In the genomic region with DNA sequence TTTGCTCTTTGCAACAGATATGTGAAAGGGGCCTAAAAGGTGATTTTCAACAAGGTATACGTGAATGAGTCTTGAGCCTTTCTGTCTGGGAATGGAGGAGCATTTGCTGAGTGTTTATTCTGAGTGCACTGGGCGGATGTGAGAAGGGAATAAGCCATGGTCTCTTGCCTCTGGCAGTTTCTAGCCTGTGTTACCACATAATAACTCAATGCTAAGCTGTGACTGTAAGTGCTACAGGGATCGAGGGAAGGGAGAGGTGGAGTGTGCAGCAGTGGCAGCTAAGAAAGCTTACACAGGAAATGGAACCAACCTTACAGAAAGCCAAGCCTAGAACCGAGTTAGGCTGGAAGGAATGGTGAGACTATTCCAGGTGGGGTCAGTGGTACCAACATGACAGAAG, we compare ENCODE assay signal across 20 cellular contexts.
"Had no signal": no experiment of that assay in that cellular context is flagged by ENCODE, and none has a peak within 500 bp of the region (broad histone marks: within the 10 kb centered on the region; RNA-seq: fewer than 3 reads in every experiment).

No MANE protein-coding gene starts in this region.

- H3K27me3 Mint-ChIP-seq: central memory CD8-positive, alpha-beta T cell; stimulated activated memory B cell treated with anti-CD40 and anti-IgM and Interleukin-4, amounts not matched to agents 10 μg/mL and 1 μg/mL and 100 μg/mL, for 72 hours had no signal

- H3K4me3 Mint-ChIP-seq: activated naive CD4-positive, alpha-beta T cell treated with anti-CD3 and anti-CD28 coated beads, Interleukin-2, amount 50 U/mL, for 24 hours; central memory CD8-positive, alpha-beta T cell; memory B cell; neural progenitor cell; stimulated activated memory B cell treated with anti-CD40 and anti-IgM and Interleukin-4, amounts not matched to agents 10 μg/mL and 1 μg/mL and 100 μg/mL, for 72 hours; T-helper 2 cell treated with Interferon-gamma antibody and Interleukin-4, amounts not matched to agents 5 μg/mL and 100 μg/mL, for 36 hours had no signal

- H3K9me3 Mint-ChIP-seq: central memory CD8-positive, alpha-beta T cell; memory B cell; stimulated activated memory B cell treated with anti-CD40 and anti-IgM and Interleukin-4, amounts not matched to agents 10 μg/mL and 1 μg/mL and 100 μg/mL, for 72 hours; T-helper 2 cell treated with Interferon-gamma antibody and Interleukin-4, amounts not matched to agents 5 μg/mL and 100 μg/mL, for 36 hours had no signal

- DNase-seq: activated CD4-positive, alpha-beta T cell treated with anti-CD3 and anti-CD28 coated beads for 1 hour; activated CD4-positive, alpha-beta T cell treated with anti-CD3 and anti-CD28 coated beads, Interleukin-2, amount 50 U/mL, for 1 hour; activated gamma-delta T cell treated with Interleukin-2 at 50 U/mL for 16 hours; activated T-cell treated with anti-CD3 and anti-CD28 coated beads, Interleukin-2, amount 50 U/mL, for 1 hour; effector memory CD4-positive, alpha-beta T cell; hippocampal formation; mucosa of descending colon; retina; sigmoid colon; stimulated activated CD4-positive, alpha-beta T cell treated with anti-CD3 and anti-CD28 coated beads, Interleukin-15, amount 100 ng/mL, for 24 hours; testis; WERI-Rb-1 had no signal

- H3K36me3 Mint-ChIP-seq: activated naive CD4-positive, alpha-beta T cell treated with anti-CD3 and anti-CD28 coated beads, Interleukin-2, amount 50 U/mL, for 24 hours; memory B cell; neural progenitor cell; stimulated activated memory B cell treated with anti-CD40 and anti-IgM and Interleukin-4, amounts not matched to agents 10 μg/mL and 1 μg/mL and 100 μg/mL, for 72 hours had no signal

- ATAC-seq: mucosa of descending colon; stimulated activated memory B cell treated with anti-CD40 and anti-IgM and Interleukin-4, amounts not matched to agents 10 μg/mL and 1 μg/mL and 100 μg/mL, for 72 hours had no signal

- H3K27ac Mint-ChIP-seq: activated naive CD4-positive, alpha-beta T cell treated with anti-CD3 and anti-CD28 coated beads, Interleukin-2, amount 50 U/mL, for 24 hours; memory B cell; neural progenitor cell; stimulated activated memory B cell treated with anti-CD40 and anti-IgM and Interleukin-4, amounts not matched to agents 10 μg/mL and 1 μg/mL and 100 μg/mL, for 72 hours; T-helper 2 cell treated with Interferon-gamma antibody and Interleukin-4, amounts not matched to agents 5 μg/mL and 100 μg/mL, for 36 hours had no signal

- H3K9me3 ChIP-seq: ascending aorta, esophagus muscularis mucosa, mucosa of descending colon, sigmoid colon, testis had no signal

- H3K4me1 Mint-ChIP-seq: activated naive CD4-positive, alpha-beta T cell treated with anti-CD3 and anti-CD28 coated beads, Interleukin-2, amount 50 U/mL, for 24 hours; central memory CD8-positive, alpha-beta T cell; memory B cell; stimulated activated memory B cell treated with anti-CD40 and anti-IgM and Interleukin-4, amounts not matched to agents 10 μg/mL and 1 μg/mL and 100 μg/mL, for 72 hours had no signal
